In the genomic region with DNA sequence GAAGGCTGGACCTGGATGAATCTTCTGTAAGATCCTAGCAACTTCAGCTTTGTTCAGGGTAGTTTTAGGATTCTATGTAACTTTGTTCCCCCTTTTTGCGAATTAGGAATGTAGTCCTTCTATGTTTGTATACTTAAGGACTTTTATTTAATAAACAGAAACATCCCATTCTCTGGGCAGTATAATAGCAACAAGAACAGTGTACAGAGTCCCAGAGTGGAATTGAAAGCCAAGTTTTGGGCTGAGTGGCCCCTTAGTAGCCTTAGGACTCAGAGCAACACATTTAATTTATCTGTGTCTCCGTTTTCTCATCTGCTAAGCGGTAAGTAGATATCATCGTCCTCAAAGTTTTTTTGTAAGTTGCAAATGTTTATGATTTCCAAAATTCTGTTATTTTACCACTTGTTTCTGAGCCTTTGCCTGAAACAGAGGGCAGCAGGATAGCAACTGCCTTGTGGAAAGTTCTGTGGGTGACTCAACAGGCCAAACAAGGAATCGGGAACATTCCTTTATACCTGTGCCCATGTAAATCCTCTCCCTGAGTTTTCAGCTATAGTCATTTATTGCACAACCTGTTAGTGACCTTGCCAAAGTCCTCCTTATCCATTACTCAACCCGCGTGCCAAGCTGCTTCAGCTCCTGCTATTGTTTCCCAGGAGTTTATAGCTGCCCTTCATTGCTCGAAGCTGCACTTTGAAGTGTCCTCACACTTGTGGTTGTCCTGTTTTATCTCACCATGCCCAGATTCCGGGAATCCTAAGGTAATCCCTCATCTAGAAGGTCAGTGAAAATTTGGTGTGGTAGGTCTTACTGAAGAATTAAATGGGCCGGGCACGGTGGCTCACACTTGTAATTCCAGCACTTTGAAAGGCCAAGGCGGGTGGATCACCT, we compare ENCODE assay signal across 13 cellular contexts.
DNase-seq lines count a peak whose midpoint lies in the region; ATAC-seq and TF ChIP-seq lines count a peak whose summit lies in the region.
"Had no signal": no experiment of that assay in that cellular context is flagged by ENCODE, and none has a peak within 500 bp of the region (broad histone marks: within the 10 kb centered on the region; RNA-seq: fewer than 3 reads in every experiment).

No MANE protein-coding gene starts in this region.

- no peaks in the 10 kb centered on the region for H4K20me1 ChIP-seq in GM23248 (ENCODE audit: insufficient read depth)

- H2AFZ ChIP-seq in GM23248 = no peak overlapping the region

- no peaks in the 10 kb centered on the region for H3K9me2 ChIP-seq in GM23248 (ENCODE audit: insufficient read depth)

- H3K36me3 ChIP-seq in GM23248 (ENCODE audit: low read depth) (no peaks in the 10 kb centered on the region), RWPE2 (ENCODE audit: low read depth) (0 out of 2 replicates have a peak, but pooled peaks cover 3% of the 10 kb centered on the region)
- H3K36me3 ChIP-seq: gastroesophageal sphincter had no signal

- H3K9ac ChIP-seq in GM23248 = no peak overlapping the region

- no peaks in the 10 kb centered on the region for H3K27me3 ChIP-seq in GM23248 (replicated peaks; ENCODE audit: insufficient read depth)
- H3K27me3 ChIP-seq in RWPE2 (ENCODE audit: insufficient read depth, poor library complexity, severe bottlenecking) = no peaks in the 10 kb centered on the region
- H3K27me3 ChIP-seq: gastroesophageal sphincter had no signal

- H3K79me2 ChIP-seq in GM23248 (ENCODE audit: insufficient read depth) = no peaks in the 10 kb centered on the region

- peak; percentile 37 for DNase-seq in GM23248
- peak; percentile 92 for DNase-seq in RWPE2 (ENCODE audit: low spot score)
- peak; percentile 17 for DNase-seq in fibroblast of the conjunctiva (ENCODE audit: low read depth)
- peak; percentile 46 for DNase-seq in retinal pigment epithelial cell (ENCODE audit: low read depth)
- no peak for DNase-seq in DMS 273 (lab: John Stamatoyannopoulos, UW; ENCODE audit: unreplicated experiment)
- DNase-seq in NCI-H1694 treated with DMSO at 0.1 percent for 48 hours (lab: John Stamatoyannopoulos, UW) = no peak
- DNase-seq in coronary artery (ENCODE audit: low spot score) = no peak
- no peak for DNase-seq in stimulated activated naive CD4-positive, alpha-beta T cell (lab: John Stamatoyannopoulos, UW)
- DNase-seq: CD4-positive, alpha-beta memory T cell; NCI-H187; stimulated activated CD8-positive, alpha-beta memory T cell treated with anti-CD3 and anti-CD28 coated beads, Interleukin-4, amount 100 ng/mL, for 48 hours had no signal

- H3K4me3 ChIP-seq in GM23248 (no peak overlapping the region), RWPE2 (ENCODE audit: severe bottlenecking) (no peak overlapping the region), retinal pigment epithelial cell (ENCODE audit: low read length) (no peak overlapping the region), coronary artery (no peak overlapping the region)
- H3K4me3 ChIP-seq: gastroesophageal sphincter had no signal

- WGBS in GM23248 (ENCODE audit: low coverage in 1 of 2, low lambda C conversion rate in 2 of 2, missing lambda C conversion rate in 2 of 2), 2 experiments = 87 to 90% methylated on average over 12 of the region's 12 CpGs

- ATAC-seq in RWPE2 (ENCODE audit: low read depth) = peak; percentile 81
- ATAC-seq: gastroesophageal sphincter had no signal

- H3K9me3 ChIP-seq in GM23248 (ENCODE audit: low read depth) = no peaks in the 10 kb centered on the region
- H3K9me3 ChIP-seq in RWPE2 (ENCODE audit: severe bottlenecking) = no peaks in the 10 kb centered on the region
- H3K9me3 ChIP-seq: gastroesophageal sphincter had no signal

- TF ChIP-seq CTCF in RWPE2 (IDR thresholded peaks at IDR 0.05; ENCODE audit: poor library complexity, severe bottlenecking) (no peak), retinal pigment epithelial cell (conservative IDR thresholded peaks at IDR 0.05; ENCODE audit: low read depth, low read length) (no peak), coronary artery (IDR thresholded peaks at IDR 0.05) (no peak)

- H3K4me1 ChIP-seq in GM23248 (ENCODE audit: insufficient read depth) = peaks cover 18% of the 10 kb centered on the region
- peaks cover 34% of the 10 kb centered on the region for H3K4me1 ChIP-seq in RWPE2 (ENCODE audit: insufficient read depth, poor library complexity, severe bottlenecking)
- H3K4me1 ChIP-seq: gastroesophageal sphincter had no signal

- in situ Hi-C loops in GM23248 (cut with MboI) = no loop called here

- no peak overlapping the region for H3K27ac ChIP-seq in GM23248
- H3K27ac ChIP-seq in RWPE2 (ENCODE audit: poor library complexity, severe bottlenecking) = peak overlapping the region; percentile 69
- no peak overlapping the region for H3K27ac ChIP-seq in coronary artery
- H3K27ac ChIP-seq: gastroesophageal sphincter, VCaP had no signal

- no peak overlapping the region for H3K4me2 ChIP-seq in GM23248 (ENCODE audit: unreplicated experiment)

- peaks cover 17% of the 10 kb centered on the region for H3F3A ChIP-seq in GM23248 (ENCODE audit: insufficient read depth)

Comparison
In these comparisons a context has a peak if more than half of its experiments do, and no peak if none do; other contexts are left out.
1. DNase-seq: peak in GM23248 (single experiment), RWPE2 (single experiment), fibroblast of the conjunctiva (single experiment) and retinal pigment epithelial cell (single experiment); none in DMS 273 (single experiment), NCI-H1694 treated with DMSO at 0.1 percent for 48 hours (single experiment), coronary artery (single experiment) and stimulated activated naive CD4-positive, alpha-beta T cell (0 of 6).